In the genomic region with DNA sequence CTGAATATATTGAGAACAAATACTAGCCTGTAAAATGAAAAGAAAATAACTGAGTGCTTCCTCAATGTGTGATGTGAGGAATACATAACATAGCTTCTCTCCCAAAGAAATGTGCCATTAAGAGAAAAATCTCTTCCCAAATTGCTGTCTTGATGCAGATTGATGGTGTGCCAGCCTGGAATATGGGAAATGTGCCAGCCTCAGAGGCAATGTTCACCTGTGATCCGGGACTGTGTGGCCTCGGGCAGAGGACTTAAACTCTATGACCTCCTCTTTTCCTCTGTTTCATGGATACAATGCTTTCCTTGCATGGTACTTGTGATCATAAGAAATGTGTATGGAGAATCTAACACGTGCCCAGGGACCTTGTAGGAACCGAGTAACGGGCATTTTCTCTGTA, we compare ENCODE assay signal across 21 cellular contexts.
DNase-seq lines count a peak whose midpoint lies in the region; ATAC-seq and TF ChIP-seq lines count a peak whose summit lies in the region.
"Had no signal": no experiment of that assay in that cellular context is flagged by ENCODE, and none has a peak within 500 bp of the region (broad histone marks: within the 10 kb centered on the region; RNA-seq: fewer than 3 reads in every experiment).

No MANE protein-coding gene starts in this region.

- H3K9me3 ChIP-seq in thyroid gland, result no peaks in the 10 kb centered on the region
- no peaks in the 10 kb centered on the region for H3K9me3 ChIP-seq in hepatocyte (ENCODE audit: low read depth)
- H3K9me3 ChIP-seq: A549; BE2C; BLaER1 treated with 17β-estradiol and CSF1 and Interleukin-3, amounts not matched to agents 10 nM and 100 nM; HAP-1 had no signal

- no peaks in the 10 kb centered on the region for H3K36me3 ChIP-seq in thyroid gland
- H3K36me3 ChIP-seq in hepatocyte (replicated peaks; ENCODE audit: insufficient read depth, low read depth), result no peaks in the 10 kb centered on the region
- H3K36me3 ChIP-seq: BE2C; BLaER1 treated with 17β-estradiol and CSF1 and Interleukin-3, amounts not matched to agents 10 nM and 100 nM; HAP-1 had no signal

- intact Hi-C loops in thyroid gland (cut with DNase I) (no loop called here), Calu3 (cut with micrococcal nuclease; ENCODE audit: unreplicated experiment) (no loop called here)

- H3K4me1 ChIP-seq in thyroid gland (peaks cover 0 to 16% of the 10 kb centered on the region in 2 donors), hepatocyte (ENCODE audit: insufficient read depth) (no peaks in the 10 kb centered on the region)
- H3K4me1 ChIP-seq: A549; BE2C; BLaER1 treated with 17β-estradiol and CSF1 and Interleukin-3, amounts not matched to agents 10 nM and 100 nM; HAP-1 had no signal

- no peaks in the 10 kb centered on the region for H3K27me3 Mint-ChIP-seq in Calu3 (ENCODE audit: unreplicated experiment)

- CTCF ChIA-PET in Calu3 (lab: Charles Lee), result no interaction called here

- no peaks in the 10 kb centered on the region for H3K27me3 ChIP-seq in thyroid gland
- H3K27me3 ChIP-seq in hepatocyte, result no peaks in the 10 kb centered on the region
- H3K27me3 ChIP-seq: BE2C; BLaER1 treated with 17β-estradiol and CSF1 and Interleukin-3, amounts not matched to agents 10 nM and 100 nM had no signal

- TF ChIP-seq CTCF in thyroid gland (IDR thresholded peaks at IDR 0.05) (no peak), Calu3 (IDR thresholded peaks at IDR 0.05; ENCODE audit: unreplicated experiment) (no peak), hepatocyte (IDR thresholded peaks at IDR 0.05; ENCODE audit: poor library complexity) (no peak)

- H3K9me2 ChIP-seq in hepatocyte (replicated peaks; ENCODE audit: insufficient read depth), result no peaks in the 10 kb centered on the region

- no peak overlapping the region for H3K4me2 ChIP-seq in hepatocyte
- H3K4me2 ChIP-seq: A549; BLaER1 treated with 17β-estradiol and CSF1 and Interleukin-3, amounts not matched to agents 10 nM and 100 nM had no signal

- H3K27ac ChIP-seq in thyroid gland (no peak overlapping the region), hepatocyte (no peak overlapping the region)
- H3K27ac ChIP-seq: A549; BLaER1 treated with 17β-estradiol and CSF1 and Interleukin-3, amounts not matched to agents 10 nM and 100 nM had no signal

- H2AFZ ChIP-seq in hepatocyte, result no peak overlapping the region

- no peak for ATAC-seq in HG03196 (IDR thresholded peaks at IDR 0.05; ENCODE audit: unreplicated experiment)
- ATAC-seq: A549 had no signal

- H3K4me3 ChIP-seq in thyroid gland (replicated peaks in 1 of 3) (no peak overlapping the region), hepatocyte (no peak overlapping the region)
- H3K4me3 ChIP-seq: A549; BLaER1 treated with 17β-estradiol and CSF1 and Interleukin-3, amounts not matched to agents 10 nM and 100 nM; HAP-1 had no signal

- in situ Hi-C loops in G401 (cut with HindIII; ENCODE audit: low sequenced_read_pairs), result no loop called here

- no peaks in the 10 kb centered on the region for H4K20me1 ChIP-seq in hepatocyte (ENCODE audit: insufficient read depth, poor library complexity, severe bottlenecking)
- H4K20me1 ChIP-seq: BLaER1 treated with 17β-estradiol and CSF1 and Interleukin-3, amounts not matched to agents 10 nM and 100 nM had no signal

- no peaks in the 10 kb centered on the region for H3K9me3 Mint-ChIP-seq in Calu3 (ENCODE audit: low read depth, unreplicated experiment)
- H3K9me3 Mint-ChIP-seq: CD4-positive, alpha-beta T cell; CD8-positive, alpha-beta memory T cell had no signal

- 33 to 38% methylated on average over 5 of the region's 5 CpGs for WGBS in thyroid gland, 2 donors
- WGBS in hepatocyte (ENCODE audit: low lambda C conversion rate, missing lambda C conversion rate), result 76% methylated on average over 5 of the region's 5 CpGs

- DNase-seq in G401 (ENCODE audit: low spot score) (peak; percentile 57), NCI-H1105 treated with DMSO at 0.1 percent for 48 hours (lab: John Stamatoyannopoulos, UW) (peak; percentile 18), cerebellum (ENCODE audit: low spot score) (peak; percentile 42), thyroid gland (peak; percentile 31 to 38), Calu3 (no peak), hepatocyte (ENCODE audit: low spot score) (no peak)
- DNase-seq: 8988T; ACHN; AML-193; BE2C; CD4-positive, alpha-beta T cell; CD8-positive, alpha-beta memory T cell; DMS53; DMS79 treated with DMSO at 0.1 percent for 48 hours; GOT3; HFFc6 had no signal

- no peak overlapping the region for H3K27ac Mint-ChIP-seq in Calu3 (ENCODE audit: unreplicated experiment)
- H3K27ac Mint-ChIP-seq: CD14-positive monocyte; CD4-positive, alpha-beta T cell; CD8-positive, alpha-beta memory T cell; HFFc6 had no signal

- no peak overlapping the region for H3K4me3 Mint-ChIP-seq in Calu3 (ENCODE audit: low read depth, unreplicated experiment)
- H3K4me3 Mint-ChIP-seq: CD14-positive monocyte; CD4-positive, alpha-beta T cell; CD8-positive, alpha-beta memory T cell; HFFc6 had no signal

- no peaks in the 10 kb centered on the region for H3K36me3 Mint-ChIP-seq in Calu3 (ENCODE audit: insufficient read depth, unreplicated experiment)
- H3K36me3 Mint-ChIP-seq: CD14-positive monocyte had no signal

- BruUV-seq in Calu3 (replicated peaks; lab: Mats Ljungman, UMichigan), result no TSS peak

- no peaks in the 10 kb centered on the region for H3K4me1 Mint-ChIP-seq in Calu3 (ENCODE audit: low read depth, unreplicated experiment)
- H3K4me1 Mint-ChIP-seq: CD14-positive monocyte; CD8-positive, alpha-beta memory T cell had no signal

- no peaks in the 10 kb centered on the region for H3K79me2 ChIP-seq in hepatocyte

- no peak for TF ChIP-seq POLR2A in thyroid gland (IDR thresholded peaks at IDR 0.05)

Comparison
In these comparisons a context has a peak if more than half of its experiments do, and no peak if none do; other contexts are left out.
1. DNase-seq: peak in G401 (single experiment), NCI-H1105 treated with DMSO at 0.1 percent for 48 hours (single experiment), cerebellum (single experiment) and thyroid gland (2 of 2); none in Calu3 (single experiment) and hepatocyte (single experiment).